In genomic region chr18:11494093-11494492, GRCh38 we compare ENCODE assay signal across 22 cellular contexts.
DNase-seq lines count a peak whose midpoint lies in the region; ATAC-seq and TF ChIP-seq lines count a peak whose summit lies in the region.
"Had no signal": no experiment of that assay in that cellular context is flagged by ENCODE, and none has a peak within 500 bp of the region (broad histone marks: within the 10 kb centered on the region; RNA-seq: fewer than 3 reads in every experiment).

No MANE protein-coding gene starts in this region.

- H3K36me3 ChIP-seq in body of pancreas (replicated peaks in 1 of 2; ENCODE audit: insufficient read depth in 1 of 2, low read depth in 2 of 2), result no peaks in the 10 kb centered on the region
- H3K36me3 ChIP-seq: gastrocnemius medialis had no signal

- H3K27ac ChIP-seq in body of pancreas (no peak overlapping the region), dorsolateral prefrontal cortex (no peak overlapping the region)
- H3K27ac ChIP-seq: gastrocnemius medialis, testis had no signal

- intact Hi-C loops in body of pancreas (cut with DNase I), result no loop called here
- intact Hi-C loops in dorsolateral prefrontal cortex (cut with DNase I), result no loop called here

- DNase-seq in AG10803 (ENCODE audit: low read depth) (peak; percentile 74), LHCN-M2 (ENCODE audit: low read depth) (peak; percentile 71), choroid plexus epithelial cell (ENCODE audit: low read depth) (peak; percentile 64), kidney tubule cell (ENCODE audit: low spot score) (peak; percentile 58), body of pancreas (no peak), dorsolateral prefrontal cortex (no peak)
- DNase-seq in activated CD4-positive, alpha-beta T cell treated with anti-CD3 and anti-CD28 coated beads, Interleukin-2, amount 50 U/mL, for 48 hours, result no peak
- no peak for DNase-seq in activated CD4-positive, alpha-beta T cell treated with anti-CD3 and anti-CD28 coated beads, Interleukin-2, amount 50 U/mL, for 4 hours
- DNase-seq: activated CD4-positive, alpha-beta T cell treated with anti-CD3 and anti-CD28 coated beads for 4 hours; CD4-positive, alpha-beta T cell; cortex of kidney; gastrocnemius medialis; H7; mesendoderm; naive thymus-derived CD4-positive, alpha-beta T cell; NCI-H1417 treated with DMSO at 0.1 percent for 48 hours; NCI-H526 treated with DMSO at 0.1 percent for 48 hours; SHP77; T-cell; testis had no signal

- TF ChIP-seq CTCF in AG10803 (conservative IDR thresholded peaks at IDR 0.05; ENCODE audit: low read length), result no peak
- no peak for TF ChIP-seq CTCF in choroid plexus epithelial cell (conservative IDR thresholded peaks at IDR 0.05; ENCODE audit: low read depth, low read length)
- TF ChIP-seq CTCF in body of pancreas (IDR thresholded peaks at IDR 0.05), result no peak
- no peak for TF ChIP-seq CTCF in dorsolateral prefrontal cortex (IDR thresholded peaks at IDR 0.05 in 54 of 56, conservative IDR thresholded peaks at IDR 0.05 in 2 of 56; ENCODE audit: low read depth in 1 of 56, partially characterized antibody in 56 of 56)

- H3K4me1 ChIP-seq in body of pancreas, result no peaks in the 10 kb centered on the region
- H3K4me1 ChIP-seq: testis had no signal

- no peak for TF ChIP-seq POLR2A in body of pancreas (IDR thresholded peaks at IDR 0.05)

- ATAC-seq in body of pancreas, result no peak
- ATAC-seq: activated naive CD4-positive, alpha-beta T cell treated with anti-CD3 and anti-CD28 coated beads, Interleukin-2, amount 50 U/mL, for 72 hours; gastrocnemius medialis; naive thymus-derived CD4-positive, alpha-beta T cell; stimulated activated effector memory CD8-positive, alpha-beta T cell treated with anti-CD3 and anti-CD28 coated beads, Interleukin-12 subunit alpha, Interleukin-12 subunit beta, amount 100 ng/mL, for 72 hours; T-cell had no signal

- no peak overlapping the region for H3K4me3 ChIP-seq in AG10803 (ENCODE audit: low read length)
- H3K4me3 ChIP-seq in choroid plexus epithelial cell (ENCODE audit: low read depth, low read length), result no peak overlapping the region
- H3K4me3 ChIP-seq in body of pancreas, result no peak overlapping the region
- no peak overlapping the region for H3K4me3 ChIP-seq in dorsolateral prefrontal cortex
- H3K4me3 ChIP-seq: gastrocnemius medialis, testis had no signal

- H3K9me3 ChIP-seq in body of pancreas, result no peaks in the 10 kb centered on the region
- H3K9me3 ChIP-seq: gastrocnemius medialis, testis had no signal

- H3K27me3 ChIP-seq in body of pancreas, result no peaks in the 10 kb centered on the region
- H3K27me3 ChIP-seq in dorsolateral prefrontal cortex, result no peaks in the 10 kb centered on the region
- H3K27me3 ChIP-seq: gastrocnemius medialis, testis had no signal

Comparison
In these comparisons a context has a peak if more than half of its experiments do, and no peak if none do; other contexts are left out.
1. DNase-seq: peak in AG10803 (single experiment), LHCN-M2 (single experiment), choroid plexus epithelial cell (single experiment) and kidney tubule cell (single experiment); none in body of pancreas (0 of 4), activated CD4-positive, alpha-beta T cell treated with anti-CD3 and anti-CD28 coated beads, Interleukin-2, amount 50 U/mL, for 48 hours (0 of 2), activated CD4-positive, alpha-beta T cell treated with anti-CD3 and anti-CD28 coated beads, Interleukin-2, amount 50 U/mL, for 4 hours (0 of 2) and dorsolateral prefrontal cortex (0 of 10).